In genomic region chr21:43372663-43373386, GRCh38 we compare ENCODE assay signal across 1 cellular context.
TF ChIP-seq lines count a peak whose summit lies in the region.

No MANE protein-coding gene starts in this region.

TF ChIP-seq in K562, 482 proteins besides CTCF, POLR2A, EP300 and RAD21 (continued from another document):
- TF ChIP-seq, protein P1, sequence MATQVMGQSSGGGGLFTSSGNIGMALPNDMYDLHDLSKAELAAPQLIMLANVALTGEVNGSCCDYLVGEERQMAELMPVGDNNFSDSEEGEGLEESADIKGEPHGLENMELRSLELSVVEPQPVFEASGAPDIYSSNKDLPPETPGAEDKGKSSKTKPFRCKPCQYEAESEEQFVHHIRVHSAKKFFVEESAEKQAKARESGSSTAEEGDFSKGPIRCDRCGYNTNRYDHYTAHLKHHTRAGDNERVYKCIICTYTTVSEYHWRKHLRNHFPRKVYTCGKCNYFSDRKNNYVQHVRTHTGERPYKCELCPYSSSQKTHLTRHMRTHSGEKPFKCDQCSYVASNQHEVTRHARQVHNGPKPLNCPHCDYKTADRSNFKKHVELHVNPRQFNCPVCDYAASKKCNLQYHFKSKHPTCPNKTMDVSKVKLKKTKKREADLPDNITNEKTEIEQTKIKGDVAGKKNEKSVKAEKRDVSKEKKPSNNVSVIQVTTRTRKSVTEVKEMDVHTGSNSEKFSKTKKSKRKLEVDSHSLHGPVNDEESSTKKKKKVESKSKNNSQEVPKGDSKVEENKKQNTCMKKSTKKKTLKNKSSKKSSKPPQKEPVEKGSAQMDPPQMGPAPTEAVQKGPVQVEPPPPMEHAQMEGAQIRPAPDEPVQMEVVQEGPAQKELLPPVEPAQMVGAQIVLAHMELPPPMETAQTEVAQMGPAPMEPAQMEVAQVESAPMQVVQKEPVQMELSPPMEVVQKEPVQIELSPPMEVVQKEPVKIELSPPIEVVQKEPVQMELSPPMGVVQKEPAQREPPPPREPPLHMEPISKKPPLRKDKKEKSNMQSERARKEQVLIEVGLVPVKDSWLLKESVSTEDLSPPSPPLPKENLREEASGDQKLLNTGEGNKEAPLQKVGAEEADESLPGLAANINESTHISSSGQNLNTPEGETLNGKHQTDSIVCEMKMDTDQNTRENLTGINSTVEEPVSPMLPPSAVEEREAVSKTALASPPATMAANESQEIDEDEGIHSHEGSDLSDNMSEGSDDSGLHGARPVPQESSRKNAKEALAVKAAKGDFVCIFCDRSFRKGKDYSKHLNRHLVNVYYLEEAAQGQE (CRISPR knock-in tag; IDR thresholded peaks at IDR 0.05; ENCODE audit: low read depth), result no peak
